ENCODE assay signal across 12 cellular contexts in genomic region chr1:18110968-18111367, GRCh38. TPM values are rescaled to one million over a fixed set of nuclear protein-coding genes. Genes with fewer than 3 reads are reported as not detected.
DNase-seq lines count a peak whose midpoint lies in the region; ATAC-seq and TF ChIP-seq lines count a peak whose summit lies in the region.
"Had no signal": no experiment of that assay in that cellular context is flagged by ENCODE, and none has a peak within 500 bp of the region (broad histone marks: within the 10 kb centered on the region; RNA-seq: fewer than 3 reads in every experiment).

No MANE protein-coding gene starts in this region.

- no peaks in the 10 kb centered on the region for H3K9me3 ChIP-seq in stomach
- H3K9me3 ChIP-seq: A549, gastrocnemius medialis, neutrophil had no signal

- H3K4me3 Mint-ChIP-seq in activated CD4-positive, alpha-beta T cell treated with anti-CD3 and anti-CD28 coated beads for 36 hours = peak overlapping the region; percentile 31
- H3K4me3 Mint-ChIP-seq in activated naive CD8-positive, alpha-beta T cell treated with anti-CD3 and anti-CD28 coated beads, Interleukin-2, amount 50 U/mL, for 24 hours = peak overlapping the region; percentile 24
- H3K4me3 Mint-ChIP-seq in natural killer cell treated with Interleukin-12 subunit alpha and Interleukin-12 subunit beta and Interleukin-15 and Interleukin-18, amount 100 ng/mL, for 72 hours = no peak overlapping the region

- ATAC-seq in activated CD4-positive, alpha-beta T cell treated with anti-CD3 and anti-CD28 coated beads for 36 hours = peak; percentile 75
- peak; percentile 21 for ATAC-seq in activated naive CD8-positive, alpha-beta T cell treated with anti-CD3 and anti-CD28 coated beads, Interleukin-2, amount 50 U/mL, for 24 hours
- ATAC-seq in HG02571 (IDR thresholded peaks at IDR 0.05; ENCODE audit: unreplicated experiment) (no peak), HG02610 (IDR thresholded peaks at IDR 0.05; ENCODE audit: unreplicated experiment) (no peak)
- ATAC-seq in natural killer cell treated with Interleukin-12 subunit alpha and Interleukin-12 subunit beta and Interleukin-15 and Interleukin-18, amount 100 ng/mL, for 72 hours = no peak
- ATAC-seq: gastrocnemius medialis had no signal

- peaks cover 16 to 45% (median 31%) of the 10 kb centered on the region in 4 donors for H3K4me1 ChIP-seq in stomach
- H3K4me1 ChIP-seq: gastrocnemius medialis had no signal

- no peaks in the 10 kb centered on the region for H3K36me3 Mint-ChIP-seq in activated CD4-positive, alpha-beta T cell treated with anti-CD3 and anti-CD28 coated beads for 36 hours (ENCODE audit: low read depth)
- H3K36me3 Mint-ChIP-seq in activated naive CD8-positive, alpha-beta T cell treated with anti-CD3 and anti-CD28 coated beads, Interleukin-2, amount 50 U/mL, for 24 hours (ENCODE audit: low read depth) = no peaks in the 10 kb centered on the region
- peaks cover 6% of the 10 kb centered on the region for H3K36me3 Mint-ChIP-seq in natural killer cell treated with Interleukin-12 subunit alpha and Interleukin-12 subunit beta and Interleukin-15 and Interleukin-18, amount 100 ng/mL, for 72 hours

- WGBS in stomach, 5 donors = 1 to 8% (median 3%) methylated on average over 9 to 30 of the region's 30 CpGs

- H3K4me3 ChIP-seq in stomach = peak overlapping the region; percentile 7 to 24 (median 17)

- no peak for TF ChIP-seq POLR2A in stomach (IDR thresholded peaks at IDR 0.05)

- H3K36me3 ChIP-seq in stomach = no peaks in the 10 kb centered on the region
- H3K36me3 ChIP-seq: gastrocnemius medialis, neutrophil had no signal

- no peak for TF ChIP-seq CTCF in stomach (IDR thresholded peaks at IDR 0.05)

- no peak for TF ChIP-seq EP300 in stomach (IDR thresholded peaks at IDR 0.05)

- H3K4me1 Mint-ChIP-seq in activated CD4-positive, alpha-beta T cell treated with anti-CD3 and anti-CD28 coated beads for 36 hours = peaks cover 9% of the 10 kb centered on the region
- H3K4me1 Mint-ChIP-seq in activated naive CD8-positive, alpha-beta T cell treated with anti-CD3 and anti-CD28 coated beads, Interleukin-2, amount 50 U/mL, for 24 hours = peaks cover 11% of the 10 kb centered on the region
- peaks cover 9 to 17% of the 10 kb centered on the region in 2 donors for H3K4me1 Mint-ChIP-seq in natural killer cell treated with Interleukin-12 subunit alpha and Interleukin-12 subunit beta and Interleukin-15 and Interleukin-18, amount 100 ng/mL, for 72 hours (ENCODE audit: low read depth in 2 of 2)

- no peak overlapping the region for H3K27ac ChIP-seq in stomach
- H3K27ac ChIP-seq: A549, gastrocnemius medialis, neutrophil had no signal

- peaks cover 58% of the 10 kb centered on the region for H3K27me3 Mint-ChIP-seq in activated CD4-positive, alpha-beta T cell treated with anti-CD3 and anti-CD28 coated beads for 36 hours
- H3K27me3 Mint-ChIP-seq in activated naive CD8-positive, alpha-beta T cell treated with anti-CD3 and anti-CD28 coated beads, Interleukin-2, amount 50 U/mL, for 24 hours = peaks cover 77% of the 10 kb centered on the region
- peaks cover 42 to 48% of the 10 kb centered on the region in 2 donors for H3K27me3 Mint-ChIP-seq in natural killer cell treated with Interleukin-12 subunit alpha and Interleukin-12 subunit beta and Interleukin-15 and Interleukin-18, amount 100 ng/mL, for 72 hours

- POLR2A ChIA-PET in activated CD4-positive, alpha-beta T cell treated with anti-CD3 and anti-CD28 coated beads for 36 hours (lab: Charles Lee) = no interaction called here

- H3K27ac Mint-ChIP-seq in activated CD4-positive, alpha-beta T cell treated with anti-CD3 and anti-CD28 coated beads for 36 hours = no peak overlapping the region
- no peak overlapping the region for H3K27ac Mint-ChIP-seq in activated naive CD8-positive, alpha-beta T cell treated with anti-CD3 and anti-CD28 coated beads, Interleukin-2, amount 50 U/mL, for 24 hours
- no peak overlapping the region for H3K27ac Mint-ChIP-seq in natural killer cell treated with Interleukin-12 subunit alpha and Interleukin-12 subunit beta and Interleukin-15 and Interleukin-18, amount 100 ng/mL, for 72 hours

- CTCF ChIA-PET in activated CD4-positive, alpha-beta T cell treated with anti-CD3 and anti-CD28 coated beads for 36 hours (lab: Charles Lee) = no interaction called here

- intact Hi-C loops in activated CD4-positive, alpha-beta T cell treated with anti-CD3 and anti-CD28 coated beads for 36 hours (cut with DNase I, micrococcal nuclease) = no loop called here
- intact Hi-C loops in stomach (cut with DNase I; ENCODE audit: low total_unique reads) = no loop called here

- H3K9me3 Mint-ChIP-seq in activated CD4-positive, alpha-beta T cell treated with anti-CD3 and anti-CD28 coated beads for 36 hours (ENCODE audit: low read depth) = no peaks in the 10 kb centered on the region
- H3K9me3 Mint-ChIP-seq in activated naive CD8-positive, alpha-beta T cell treated with anti-CD3 and anti-CD28 coated beads, Interleukin-2, amount 50 U/mL, for 24 hours = no peaks in the 10 kb centered on the region
- no peaks in the 10 kb centered on the region for H3K9me3 Mint-ChIP-seq in natural killer cell treated with Interleukin-12 subunit alpha and Interleukin-12 subunit beta and Interleukin-15 and Interleukin-18, amount 100 ng/mL, for 72 hours

- DNase-seq in activated CD4-positive, alpha-beta T cell treated with anti-CD3 and anti-CD28 coated beads for 36 hours = peak; percentile 51
- no peak for DNase-seq in activated CD4-positive, alpha-beta T cell treated with anti-CD3 and anti-CD28 coated beads, Interleukin-2, amount 50 U/mL, for 1 hour
- peak; percentile 27 for DNase-seq in activated naive CD8-positive, alpha-beta T cell treated with anti-CD3 and anti-CD28 coated beads, Interleukin-2, amount 50 U/mL, for 24 hours
- DNase-seq in iPS-NIHi7 (ENCODE audit: extremely low spot score) = peak; percentile 71
- DNase-seq in stomach = no peak
- DNase-seq in natural killer cell treated with Interleukin-12 subunit alpha and Interleukin-12 subunit beta and Interleukin-15 and Interleukin-18, amount 100 ng/mL, for 72 hours (ENCODE audit: low spot score) = no peak
- DNase-seq: gastrocnemius medialis had no signal

- H3K27me3 ChIP-seq in stomach = peaks cover 20 to 100% (median 82%) of the 10 kb centered on the region in 3 donors

RNA-seq across cellular contexts. Expression of gene IGSF21, which starts 3.4 kb away (rescaled TPM):
- not detected for total RNA-seq in activated CD4-positive, alpha-beta T cell treated with anti-CD3 and anti-CD28 coated beads for 36 hours
- 1 to 10 TPM in 3 of 5 donors, not detected in 2; 1.1 to 2.0 (median 1.2) TPM for total RNA-seq in stomach
- polyA plus RNA-seq in stomach = under 1 TPM in 2 of 3 donors, not detected in 1; 0.25 to 0.68 TPM
- not detected for total RNA-seq in natural killer cell treated with Interleukin-12 subunit alpha and Interleukin-12 subunit beta and Interleukin-15 and Interleukin-18, amount 100 ng/mL, for 72 hours
- total RNA-seq: RPMI7951 had no signal
- polyA plus RNA-seq: A549 had no signal

Comparison
In these comparisons a context has a peak if more than half of its experiments do, and no peak if none do; other contexts are left out.
1. DNase-seq: peak in activated CD4-positive, alpha-beta T cell treated with anti-CD3 and anti-CD28 coated beads for 36 hours (single experiment), activated naive CD8-positive, alpha-beta T cell treated with anti-CD3 and anti-CD28 coated beads, Interleukin-2, amount 50 U/mL, for 24 hours (single experiment) and iPS-NIHi7 (single experiment); none in activated CD4-positive, alpha-beta T cell treated with anti-CD3 and anti-CD28 coated beads, Interleukin-2, amount 50 U/mL, for 1 hour (single experiment), stomach (single experiment) and natural killer cell treated with Interleukin-12 subunit alpha and Interleukin-12 subunit beta and Interleukin-15 and Interleukin-18, amount 100 ng/mL, for 72 hours (single experiment).
2. ATAC-seq: peak in activated CD4-positive, alpha-beta T cell treated with anti-CD3 and anti-CD28 coated beads for 36 hours (single experiment) and activated naive CD8-positive, alpha-beta T cell treated with anti-CD3 and anti-CD28 coated beads, Interleukin-2, amount 50 U/mL, for 24 hours (single experiment); none in HG02571 (single experiment), HG02610 (single experiment) and natural killer cell treated with Interleukin-12 subunit alpha and Interleukin-12 subunit beta and Interleukin-15 and Interleukin-18, amount 100 ng/mL, for 72 hours (0 of 2).